18 cellular contexts compared by ENCODE assay signal in genomic region chr4:185359767-185360446, GRCh38. TPM values are rescaled to one million over a fixed set of nuclear protein-coding genes. Genes with fewer than 3 reads are reported as not detected.
A peak's percentile ranks its signal among the peaks of the same experiment; 100 is the strongest.
DNase-seq lines count a peak whose midpoint lies in the region; TF ChIP-seq lines count a peak whose summit lies in the region.
"Had no signal": no experiment of that assay in that cellular context is flagged by ENCODE, and none has a peak within 500 bp of the region (broad histone marks: within the 10 kb centered on the region; RNA-seq: fewer than 3 reads in every experiment).

No MANE protein-coding gene starts in this region.

- H3K36me3 ChIP-seq in colonic mucosa = no peaks in the 10 kb centered on the region

- H3K27ac ChIP-seq in colonic mucosa = no peak overlapping the region
- H3K27ac ChIP-seq: epithelial cell of prostate, left ventricle myocardium inferior, RWPE1 had no signal

- peak; percentile 36 for DNase-seq in AG04449 (ENCODE audit: low read depth, low spot score)
- peak; percentile 78 for DNase-seq in M059J (ENCODE audit: low read depth)
- DNase-seq in cardiac fibroblast (ENCODE audit: low read depth in 2 of 2) = peak; percentile 31 to 75
- DNase-seq in lung microvascular endothelial cell (ENCODE audit: low read depth in 2 of 2) = peak; percentile 41 to 70
- DNase-seq in T1000 (lab: John Stamatoyannopoulos, UW) = no peak
- no peak for DNase-seq in colonic mucosa
- DNase-seq in NK-92 treated with Interleukin-12 subunit alpha and Interleukin-12 subunit beta, amount 100 ng/mL, for 24 hours (lab: John Stamatoyannopoulos, UW) = no peak
- no peak for DNase-seq in stimulated activated naive CD4-positive, alpha-beta T cell (lab: John Stamatoyannopoulos, UW)
- DNase-seq: activated CD4-positive, alpha-beta T cell treated with anti-CD3 and anti-CD28 coated beads for 4 hours; activated T-cell treated with anti-CD3 and anti-CD28 coated beads for 4 hours; cerebellar nuclear complex; left ventricle myocardium inferior; naive B cell; NCI-H82; stimulated activated CD4-positive, alpha-beta T cell treated with anti-CD3 and anti-CD28 coated beads, Interleukin-15, amount 100 ng/mL, for 24 hours; substantia nigra had no signal

- no peak overlapping the region for H3K9ac ChIP-seq in colonic mucosa (ENCODE audit: low read depth in 2 of 2, low read length in 2 of 2)

- H3K4me3 ChIP-seq in AG04449 (ENCODE audit: low read depth, low read length) (no peak overlapping the region), cardiac fibroblast (replicated peaks in 1 of 2; ENCODE audit: low read depth in 2 of 2, low read length in 2 of 2) (no peak overlapping the region), colonic mucosa (no peak overlapping the region)
- H3K4me3 ChIP-seq: left ventricle myocardium inferior had no signal

- CTCF ChIA-PET in AG04449 (lab: Yijun Ruan, JAX) = no interaction called here

- no peaks in the 10 kb centered on the region for H3K4me1 ChIP-seq in colonic mucosa
- H3K4me1 ChIP-seq: left ventricle myocardium inferior had no signal

- no peak for TF ChIP-seq CTCF in AG04449 (IDR thresholded peaks at IDR 0.05; ENCODE audit: insufficient read depth, low read length, missing control alignments)
- TF ChIP-seq CTCF in cardiac fibroblast (IDR thresholded peaks at IDR 0.05; ENCODE audit: low read depth, low read length) = no peak
- no peak for TF ChIP-seq CTCF in colonic mucosa (IDR thresholded peaks at IDR 0.05)

- intact Hi-C loops in colonic mucosa (cut with DNase I) = no loop called here

- H3K9me3 ChIP-seq in colonic mucosa = no peaks in the 10 kb centered on the region
- H3K9me3 ChIP-seq: left ventricle myocardium inferior had no signal

- no peaks in the 10 kb centered on the region for H3K27me3 ChIP-seq in colonic mucosa

- POLR2A ChIA-PET in AG04449 (lab: Yijun Ruan, JAX) = no interaction called here

RNA-seq across cellular contexts. Expression of gene LRP2BP, which starts 35.8 kb away (rescaled TPM):
- total RNA-seq in M059J (2014; rRNA removed; shearing (Covaris generic)) = 0.07 and 0.34 TPM in 2 replicates
- 0.44 and 0.79 TPM in 2 replicates for total RNA-seq in lung microvascular endothelial cell
- under 1 TPM; 0.30 to 0.42 TPM for total RNA-seq in colonic mucosa

RNA-seq across cellular contexts. Expression of gene ANKRD37, which starts 36.7 kb away (rescaled TPM):
- total RNA-seq in M059J (2014; rRNA removed; shearing (Covaris generic)) = 6.3 and 8.5 TPM in 2 replicates
- total RNA-seq in lung microvascular endothelial cell = 5.7 and 29.6 TPM in 2 replicates
- total RNA-seq in colonic mucosa = 10 to 100 TPM; 12.7 to 17.3 TPM

Comparison
In these comparisons a context has a peak if more than half of its experiments do, and no peak if none do; other contexts are left out.
1. DNase-seq: peak in AG04449 (single experiment), M059J (single experiment), cardiac fibroblast (2 of 2) and lung microvascular endothelial cell (2 of 2); none in T1000 (single experiment), colonic mucosa (single experiment), NK-92 treated with Interleukin-12 subunit alpha and Interleukin-12 subunit beta, amount 100 ng/mL, for 24 hours (single experiment) and stimulated activated naive CD4-positive, alpha-beta T cell (0 of 6).